Comparison of ENCODE assay signal across 2 cellular contexts in the genomic region with DNA sequence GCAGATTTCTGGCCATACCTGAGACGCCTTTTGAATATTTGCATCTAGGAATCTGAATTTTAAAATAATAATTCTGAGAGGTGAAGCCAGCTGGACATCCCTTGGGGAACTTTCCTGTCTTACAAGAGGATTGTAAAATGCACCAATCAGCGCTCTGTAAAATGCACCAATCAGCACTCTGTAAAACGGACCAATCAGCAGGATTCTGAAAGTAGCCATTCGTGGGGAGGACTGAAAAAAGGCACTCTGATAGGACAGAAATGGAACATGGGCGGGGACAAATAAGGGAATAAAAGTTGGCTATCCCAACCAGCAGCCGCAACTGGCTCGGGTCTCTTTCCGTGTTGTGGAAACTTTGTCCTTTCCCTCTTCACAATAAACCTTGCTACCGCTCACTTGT.
TF ChIP-seq lines count a peak whose summit lies in the region.

No MANE protein-coding gene starts in this region.

TF ChIP-seq in HepG2, 621 proteins besides CTCF, POLR2A, EP300 and RAD21:
- TF ChIP-seq RFX3 (CRISPR knock-in tag; IDR thresholded peaks at IDR 0.05) = no peak
- TF ChIP-seq MAFF (IDR thresholded peaks at IDR 0.05; ENCODE audit: low read depth, low read length) = peak; percentile 27; the same call in 1 of the 2 replicates
- TF ChIP-seq NFE2 (CRISPR knock-in tag; IDR thresholded peaks at IDR 0.05) = no peak
- TF ChIP-seq ZBTB37 (CRISPR knock-in tag; IDR thresholded peaks at IDR 0.05) = no peak
- TF ChIP-seq NFYC (CRISPR knock-in tag; IDR thresholded peaks at IDR 0.05) = peak; percentile 24; the same call in 1 of the 2 replicates
- TF ChIP-seq, protein P1, sequence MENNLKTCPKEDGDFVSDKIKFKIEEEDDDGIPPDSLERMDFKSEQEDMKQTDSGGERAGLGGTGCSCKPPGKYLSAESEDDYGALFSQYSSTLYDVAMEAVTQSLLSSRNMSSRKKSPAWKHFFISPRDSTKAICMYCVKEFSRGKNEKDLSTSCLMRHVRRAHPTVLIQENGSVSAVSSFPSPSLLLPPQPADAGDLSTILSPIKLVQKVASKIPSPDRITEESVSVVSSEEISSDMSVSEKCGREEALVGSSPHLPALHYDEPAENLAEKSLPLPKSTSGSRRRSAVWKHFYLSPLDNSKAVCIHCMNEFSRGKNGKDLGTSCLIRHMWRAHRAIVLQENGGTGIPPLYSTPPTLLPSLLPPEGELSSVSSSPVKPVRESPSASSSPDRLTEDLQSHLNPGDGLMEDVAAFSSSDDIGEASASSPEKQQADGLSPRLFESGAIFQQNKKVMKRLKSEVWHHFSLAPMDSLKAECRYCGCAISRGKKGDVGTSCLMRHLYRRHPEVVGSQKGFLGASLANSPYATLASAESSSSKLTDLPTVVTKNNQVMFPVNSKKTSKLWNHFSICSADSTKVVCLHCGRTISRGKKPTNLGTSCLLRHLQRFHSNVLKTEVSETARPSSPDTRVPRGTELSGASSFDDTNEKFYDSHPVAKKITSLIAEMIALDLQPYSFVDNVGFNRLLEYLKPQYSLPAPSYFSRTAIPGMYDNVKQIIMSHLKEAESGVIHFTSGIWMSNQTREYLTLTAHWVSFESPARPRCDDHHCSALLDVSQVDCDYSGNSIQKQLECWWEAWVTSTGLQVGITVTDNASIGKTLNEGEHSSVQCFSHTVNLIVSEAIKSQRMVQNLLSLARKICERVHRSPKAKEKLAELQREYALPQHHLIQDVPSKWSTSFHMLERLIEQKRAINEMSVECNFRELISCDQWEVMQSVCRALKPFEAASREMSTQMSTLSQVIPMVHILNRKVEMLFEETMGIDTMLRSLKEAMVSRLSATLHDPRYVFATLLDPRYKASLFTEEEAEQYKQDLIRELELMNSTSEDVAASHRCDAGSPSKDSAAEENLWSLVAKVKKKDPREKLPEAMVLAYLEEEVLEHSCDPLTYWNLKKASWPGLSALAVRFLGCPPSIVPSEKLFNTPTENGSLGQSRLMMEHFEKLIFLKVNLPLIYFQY (CRISPR knock-in tag; IDR thresholded peaks at IDR 0.05; ENCODE audit: borderline replicate concordance) = no peak
- peak in 1 of 2 experiments; percentile 27; a peak in 1 of 4 replicates for TF ChIP-seq MAFK (conservative IDR thresholded peaks at IDR 0.05 in 1 of 2, IDR thresholded peaks at IDR 0.05 in 1 of 2; ENCODE audit: low read length in 2 of 2)

TF ChIP-seq in K562, 482 proteins besides CTCF, POLR2A, EP300 and RAD21:
- TF ChIP-seq MAFG (tag; conservative IDR thresholded peaks at IDR 0.05) (peak; percentile 21; the same call in 1 of the 2 replicates), RREB1 (CRISPR knock-in tag; IDR thresholded peaks at IDR 0.05) (no peak), C11orf30 (IDR thresholded peaks at IDR 0.05; ENCODE audit: low read depth) (peak; percentile 69), ZNF316 (IDR thresholded peaks at IDR 0.05) (peak; percentile 87), ASH1L (IDR thresholded peaks at IDR 0.05; ENCODE audit: borderline replicate concordance, low read depth, partially characterized antibody) (peak; percentile 27), NFATC3 (IDR thresholded peaks at IDR 0.05) (no peak), MAFF (IDR thresholded peaks at IDR 0.05; ENCODE audit: low read length) (peak; percentile 10; the same call in 1 of the 2 replicates), RBM34 (IDR thresholded peaks at IDR 0.05; ENCODE audit: borderline replicate concordance, insufficient read depth, low read length) (no peak), NFYB (IDR thresholded peaks at IDR 0.05; ENCODE audit: extremely low read depth, insufficient read length) (peak; percentile 47), SRF (CRISPR knock-in tag; IDR thresholded peaks at IDR 0.05) (0 out of 4 replicates have a peak, but pooled peaks of 1 of the 2 experiments have one; percentile 22), SRSF1 (IDR thresholded peaks at IDR 0.05; ENCODE audit: low read depth, low read length) (no peak), CC2D1A (IDR thresholded peaks at IDR 0.05) (peak; percentile 58; the same call in 1 of the 2 replicates), SOX6 (IDR thresholded peaks at IDR 0.05) (no peak)
- TF ChIP-seq, protein P2, sequence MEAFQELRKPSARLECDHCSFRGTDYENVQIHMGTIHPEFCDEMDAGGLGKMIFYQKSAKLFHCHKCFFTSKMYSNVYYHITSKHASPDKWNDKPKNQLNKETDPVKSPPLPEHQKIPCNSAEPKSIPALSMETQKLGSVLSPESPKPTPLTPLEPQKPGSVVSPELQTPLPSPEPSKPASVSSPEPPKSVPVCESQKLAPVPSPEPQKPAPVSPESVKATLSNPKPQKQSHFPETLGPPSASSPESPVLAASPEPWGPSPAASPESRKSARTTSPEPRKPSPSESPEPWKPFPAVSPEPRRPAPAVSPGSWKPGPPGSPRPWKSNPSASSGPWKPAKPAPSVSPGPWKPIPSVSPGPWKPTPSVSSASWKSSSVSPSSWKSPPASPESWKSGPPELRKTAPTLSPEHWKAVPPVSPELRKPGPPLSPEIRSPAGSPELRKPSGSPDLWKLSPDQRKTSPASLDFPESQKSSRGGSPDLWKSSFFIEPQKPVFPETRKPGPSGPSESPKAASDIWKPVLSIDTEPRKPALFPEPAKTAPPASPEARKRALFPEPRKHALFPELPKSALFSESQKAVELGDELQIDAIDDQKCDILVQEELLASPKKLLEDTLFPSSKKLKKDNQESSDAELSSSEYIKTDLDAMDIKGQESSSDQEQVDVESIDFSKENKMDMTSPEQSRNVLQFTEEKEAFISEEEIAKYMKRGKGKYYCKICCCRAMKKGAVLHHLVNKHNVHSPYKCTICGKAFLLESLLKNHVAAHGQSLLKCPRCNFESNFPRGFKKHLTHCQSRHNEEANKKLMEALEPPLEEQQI (IDR thresholded peaks at IDR 0.05) = 0 out of 2 replicates have a peak, but pooled peaks have one; percentile 31
TF ChIP-seq in K562: peak in this region for 9.
